Comparison of ENCODE assay signal across 27 cellular contexts in genomic region chr5:66718374-66718977, GRCh38.
DNase-seq lines count a peak whose midpoint lies in the region; ATAC-seq and TF ChIP-seq lines count a peak whose summit lies in the region.
"Had no signal": no experiment of that assay in that cellular context is flagged by ENCODE, and none has a peak within 500 bp of the region (broad histone marks: within the 10 kb centered on the region; RNA-seq: fewer than 3 reads in every experiment).

No MANE protein-coding gene starts in this region.

- POLR2A ChIA-PET in HEK293 (lab: Yijun Ruan, JAX) = interaction anchor here (0.7 kb wide), 2 partner anchors 60 to 220 kb away, joined by 4 to 6 read pairs; no protein-coding TSS in a partner anchor

- H3K36me3 Mint-ChIP-seq in dendritic cell treated with granulocyte-macrophage colony-stimulating factor and Interleukin-4, amounts not matched to agents 40 ng/mL and 50 ng/mL, for 4 days (ENCODE audit: low read depth) = no peaks in the 10 kb centered on the region
- H3K36me3 Mint-ChIP-seq: mesothelial cell of epicardium; naive thymus-derived CD8-positive, alpha-beta T cell had no signal

- TF ChIP-seq POLR2A in body of pancreas (IDR thresholded peaks at IDR 0.05) = no peak

- WGBS in body of pancreas, 2 donors = 68 to 74% methylated on average over 7 of the region's 7 CpGs

- H3K4me3 ChIP-seq in HEK293 (ENCODE audit: low read depth, low read length) (no peak overlapping the region), lower lobe of right lung (no peak overlapping the region), body of pancreas (no peak overlapping the region)
- H3K4me3 ChIP-seq: adrenal gland, colonic mucosa, pancreas, SJSA1, thoracic aorta had no signal

- no peak for TF ChIP-seq CTCF in HEK293 (tag by site-specific recombination; IDR thresholded peaks at IDR 0.05)
- TF ChIP-seq CTCF in lower lobe of right lung (IDR thresholded peaks at IDR 0.05) = no peak
- no peak for TF ChIP-seq CTCF in body of pancreas (IDR thresholded peaks at IDR 0.05)

- H3K36me3 ChIP-seq in HEK293 (ENCODE audit: control insufficient read depth in 2 of 2, insufficient read depth in 1 of 2, low read length in 2 of 2) (no peaks in the 10 kb centered on the region), lower lobe of right lung (no peaks in the 10 kb centered on the region), body of pancreas (replicated peaks in 1 of 2; ENCODE audit: insufficient read depth in 1 of 2, low read depth in 2 of 2) (no peaks in the 10 kb centered on the region)
- H3K36me3 ChIP-seq: adrenal gland, colonic mucosa, pancreas, SJSA1, thoracic aorta, WERI-Rb-1 had no signal

- no peaks in the 10 kb centered on the region for H3K27me3 Mint-ChIP-seq in dendritic cell treated with granulocyte-macrophage colony-stimulating factor and Interleukin-4, amounts not matched to agents 40 ng/mL and 50 ng/mL, for 4 days

- H3K9me3 ChIP-seq in HEK293 (ENCODE audit: control insufficient read depth, insufficient read depth, low read depth, low read length) (no peaks in the 10 kb centered on the region), lower lobe of right lung (no peaks in the 10 kb centered on the region), body of pancreas (no peaks in the 10 kb centered on the region)
- H3K9me3 ChIP-seq: adrenal gland, colonic mucosa, pancreas, SJSA1, thoracic aorta had no signal

- H3K4me1 ChIP-seq in HEK293 (ENCODE audit: control insufficient read depth, insufficient read depth, low read length) (peaks cover 14% of the 10 kb centered on the region), lower lobe of right lung (peaks cover 11% of the 10 kb centered on the region), body of pancreas (no peaks in the 10 kb centered on the region)
- H3K4me1 ChIP-seq: adrenal gland, colonic mucosa, SJSA1 had no signal

- peak overlapping the region; percentile 43 for H3K27ac Mint-ChIP-seq in dendritic cell treated with granulocyte-macrophage colony-stimulating factor and Interleukin-4, amounts not matched to agents 40 ng/mL and 50 ng/mL, for 4 days
- H3K27ac Mint-ChIP-seq: activated CD4-positive, alpha-beta T cell treated with anti-CD3 and anti-CD28 coated beads, Interleukin-2, amount 10 ng/mL, durations not matched to agents 24 days and 14 days; mesothelial cell of epicardium; T-helper 17 cell had no signal

- no peaks in the 10 kb centered on the region for H3K27me3 ChIP-seq in lower lobe of right lung (ENCODE audit: low read depth)
- no peaks in the 10 kb centered on the region for H3K27me3 ChIP-seq in body of pancreas
- H3K27me3 ChIP-seq: adrenal gland, colonic mucosa, pancreas, SJSA1 had no signal

- ATAC-seq in lower lobe of right lung (peak; percentile 35 to 62), body of pancreas (no peak)
- ATAC-seq: naive thymus-derived CD8-positive, alpha-beta T cell; Panc1; T-helper 17 cell had no signal

- CTCF ChIA-PET in HEK293 (lab: Yijun Ruan, JAX) = interaction anchor here (1.5 kb wide), 1 partner anchor 38 kb away, joined by 5 read pairs; no protein-coding TSS in a partner anchor

- intact Hi-C loops in dendritic cell treated with granulocyte-macrophage colony-stimulating factor and Interleukin-4, amounts not matched to agents 40 ng/mL and 50 ng/mL, for 4 days (cut with micrococcal nuclease) = no loop called here
- intact Hi-C loops in lower lobe of right lung (cut with DNase I) = no loop called here
- intact Hi-C loops in body of pancreas (cut with DNase I) = no loop called here

- H3K4me1 Mint-ChIP-seq in dendritic cell treated with granulocyte-macrophage colony-stimulating factor and Interleukin-4, amounts not matched to agents 40 ng/mL and 50 ng/mL, for 4 days (ENCODE audit: low read depth) = peaks cover 30% of the 10 kb centered on the region
- H3K4me1 Mint-ChIP-seq: activated CD4-positive, alpha-beta T cell treated with anti-CD3 and anti-CD28 coated beads, Interleukin-2, amount 10 ng/mL, durations not matched to agents 24 days and 14 days; naive thymus-derived CD8-positive, alpha-beta T cell; T-helper 17 cell had no signal

- DNase-seq in NOMO-1 treated with DMSO at 0.1 percent for 48 hours (lab: John Stamatoyannopoulos, UW; ENCODE audit: unreplicated experiment) (peak; percentile 61), lower lobe of right lung (no peak), NCI-H2196 treated with DMSO at 0.1 percent for 48 hours (lab: John Stamatoyannopoulos, UW; ENCODE audit: unreplicated experiment) (no peak), EL (no peak), body of pancreas (no peak), NCI-H1048 (lab: John Stamatoyannopoulos, UW) (no peak)
- DNase-seq: activated CD4-positive, alpha-beta T cell treated with anti-CD3 and anti-CD28 coated beads, Interleukin-2, amount 10 ng/mL, durations not matched to agents 24 days and 14 days; activated naive CD4-positive, alpha-beta T cell; activated T-cell treated with anti-CD3 and anti-CD28 coated beads, Interleukin-2, amount 50 U/mL, for 48 hours; adrenal gland; C1 segment of cervical spinal cord; colonic mucosa; naive thymus-derived CD8-positive, alpha-beta T cell; NCI-H1092 treated with DMSO at 0.1 percent for 48 hours; NCI-H2029; NCI-H82; pancreas; stimulated activated CD4-positive, alpha-beta T cell treated with anti-CD3 and anti-CD28 coated beads, Interleukin-4, amount 100 ng/mL, for 4 hours; stimulated activated naive CD4-positive, alpha-beta T cell treated with Interleukin-2 at 50 U/mL for 16 hours; T-helper 17 cell; WERI-Rb-1 had no signal

- H3K4me3 Mint-ChIP-seq in dendritic cell treated with granulocyte-macrophage colony-stimulating factor and Interleukin-4, amounts not matched to agents 40 ng/mL and 50 ng/mL, for 4 days = no peak overlapping the region
- H3K4me3 Mint-ChIP-seq: activated CD4-positive, alpha-beta T cell treated with anti-CD3 and anti-CD28 coated beads, Interleukin-2, amount 10 ng/mL, durations not matched to agents 24 days and 14 days; mesothelial cell of epicardium; naive thymus-derived CD8-positive, alpha-beta T cell; T-helper 17 cell had no signal

- H3K27ac ChIP-seq in HEK293 (ENCODE audit: extremely low read depth, low read depth, low read length) (no peak overlapping the region), lower lobe of right lung (no peak overlapping the region), body of pancreas (no peak overlapping the region)
- H3K27ac ChIP-seq: adrenal gland, colonic mucosa, pancreas, SJSA1, thoracic aorta, WERI-Rb-1 had no signal

- no peaks in the 10 kb centered on the region for H3K9me3 Mint-ChIP-seq in dendritic cell treated with granulocyte-macrophage colony-stimulating factor and Interleukin-4, amounts not matched to agents 40 ng/mL and 50 ng/mL, for 4 days
- H3K9me3 Mint-ChIP-seq: activated CD4-positive, alpha-beta T cell treated with anti-CD3 and anti-CD28 coated beads, Interleukin-2, amount 10 ng/mL, durations not matched to agents 24 days and 14 days; mesothelial cell of epicardium had no signal

TF ChIP-seq in HEK293, 187 proteins besides CTCF, POLR2A, EP300 and RAD21:
- TF ChIP-seq ZNF335 (tag by site-specific recombination; conservative IDR thresholded peaks at IDR 0.05) (peak; percentile 65), ZNF2 (tag by site-specific recombination; IDR thresholded peaks at IDR 0.05) (no peak)
